In genomic region chr19:43288874-43289273, GRCh38 we compare ENCODE assay signal across 2 cellular contexts. TPM values are rescaled to one million over a fixed set of nuclear protein-coding genes. Genes with fewer than 3 reads are reported as not detected.
"Had no signal": no experiment of that assay in that cellular context is flagged by ENCODE, and none has a peak within 500 bp of the region (broad histone marks: within the 10 kb centered on the region; RNA-seq: fewer than 3 reads in every experiment).

No MANE protein-coding gene starts in this region.

RNA-seq across cellular contexts. Expression of gene PSG9, which starts 19.5 kb away (rescaled TPM):
- total RNA-seq: PC-9, Right ventricle myocardium superior had no signal
